ENCODE assay signal across 18 cellular contexts in the genomic region with DNA sequence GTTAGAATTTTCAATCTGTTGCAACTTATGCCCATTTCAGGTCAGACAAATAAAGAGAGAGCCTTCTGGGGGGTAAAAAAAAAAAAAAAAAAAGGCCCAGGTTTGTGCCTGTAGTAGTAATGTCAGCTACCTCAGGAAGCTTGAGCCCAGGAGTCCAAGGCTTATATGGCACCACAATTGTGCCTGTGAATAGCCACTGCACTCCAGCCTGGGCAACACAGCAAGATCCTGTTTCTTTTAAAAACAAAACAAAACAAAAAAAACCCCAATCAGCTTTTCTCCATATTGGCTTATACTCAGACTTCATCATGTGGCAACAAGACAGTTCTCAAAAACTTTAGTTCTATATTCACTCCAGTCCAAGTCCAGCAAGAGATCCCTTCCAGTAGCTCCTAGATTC. TPM values are rescaled to one million over a fixed set of nuclear protein-coding genes. Genes with fewer than 3 reads are reported as not detected.
A peak's percentile ranks its signal among the peaks of the same experiment; 100 is the strongest.
DNase-seq lines count a peak whose midpoint lies in the region; ATAC-seq and TF ChIP-seq lines count a peak whose summit lies in the region.
"Had no signal": no experiment of that assay in that cellular context is flagged by ENCODE, and none has a peak within 500 bp of the region (broad histone marks: within the 10 kb centered on the region; RNA-seq: fewer than 3 reads in every experiment).

No MANE protein-coding gene starts in this region.

- ATAC-seq in heart left ventricle (no peak), Right ventricle myocardium inferior (no peak), psoas muscle (no peak), upper lobe of right lung (no peak), GM19463 (IDR thresholded peaks at IDR 0.05; ENCODE audit: unreplicated experiment) (no peak)
- ATAC-seq: activated T-cell treated with anti-CD3 and anti-CD28 coated beads, Interleukin-2, amount 50 U/mL, for 4 hours; GM12878 had no signal

- no peak for DNase-seq in heart left ventricle
- no peak for DNase-seq in Right ventricle myocardium inferior (ENCODE audit: missing footprints)
- DNase-seq in psoas muscle = no peak
- no peak for DNase-seq in upper lobe of right lung
- DNase-seq in stimulated activated CD4-positive, alpha-beta T cell treated with anti-CD3 and anti-CD28 coated beads, Interleukin-2, amount 100 ng/mL, for 48 hours = no peak
- DNase-seq in inferior parietal cortex (ENCODE audit: extremely low spot score) = no peak
- DNase-seq: 8988T; activated CD4-positive, alpha-beta T cell treated with anti-CD3 and anti-CD28 coated beads, Interleukin-2, amount 50 U/mL, for 48 hours; activated T-cell treated with anti-CD3 and anti-CD28 coated beads, Interleukin-2, amount 50 U/mL, for 4 hours; central memory CD4-positive, alpha-beta T cell; immature natural killer cell; NCI-H187; NCI-H510A treated with DMSO at 0.1 percent for 48 hours; ovary; stimulated activated CD4-positive, alpha-beta T cell treated with anti-CD3 and anti-CD28 coated beads, Interleukin-12 subunit alpha, Interleukin-12 subunit beta, amount 100 ng/mL, for 4 hours had no signal

- H3K27me3 ChIP-seq in heart left ventricle = no peaks in the 10 kb centered on the region
- H3K27me3 ChIP-seq in esophagus (ENCODE audit: control insufficient read depth in 1 of 2, insufficient read depth in 2 of 2, low read length in 2 of 2) = no peaks in the 10 kb centered on the region
- H3K27me3 ChIP-seq in psoas muscle (ENCODE audit: insufficient read depth in 3 of 3, low read length in 2 of 3) = no peaks in the 10 kb centered on the region
- no peaks in the 10 kb centered on the region for H3K27me3 ChIP-seq in upper lobe of right lung
- H3K27me3 ChIP-seq: ovary had no signal

- intact Hi-C loops in heart left ventricle (cut with DNase I) = no loop called here
- intact Hi-C loops in Right ventricle myocardium inferior (cut with DNase I) = no loop called here
- intact Hi-C loops in psoas muscle (cut with DNase I) = no loop called here
- intact Hi-C loops in upper lobe of right lung (cut with DNase I) = no loop called here

- no peak overlapping the region for H3K4me3 ChIP-seq in heart left ventricle
- H3K4me3 ChIP-seq in esophagus (ENCODE audit: low read depth in 1 of 2, low read length in 2 of 2) = no peak overlapping the region
- no peak overlapping the region for H3K4me3 ChIP-seq in psoas muscle
- no peak overlapping the region for H3K4me3 ChIP-seq in upper lobe of right lung
- H3K4me3 ChIP-seq: GM12878, ovary had no signal

- H3K36me3 ChIP-seq in heart left ventricle = peaks cover 0 to 2% (median 0%) of the 10 kb centered on the region in 9 donors
- no peaks in the 10 kb centered on the region for H3K36me3 ChIP-seq in esophagus (ENCODE audit: control insufficient read depth in 2 of 2, insufficient read depth in 2 of 2, low read length in 1 of 2)
- H3K36me3 ChIP-seq in psoas muscle (ENCODE audit: insufficient read depth in 1 of 2, low read depth in 1 of 2) = no peaks in the 10 kb centered on the region
- H3K36me3 ChIP-seq in upper lobe of right lung = no peaks in the 10 kb centered on the region
- H3K36me3 ChIP-seq: ovary had no signal

- H3K9me3 ChIP-seq in heart left ventricle (no peaks in the 10 kb centered on the region), esophagus (ENCODE audit: control insufficient read depth in 2 of 2, insufficient read depth in 1 of 2, low read depth in 1 of 2, low read length in 1 of 2) (no peaks in the 10 kb centered on the region), psoas muscle (no peaks in the 10 kb centered on the region), upper lobe of right lung (no peaks in the 10 kb centered on the region)
- H3K9me3 ChIP-seq: ovary had no signal

- H3K4me1 ChIP-seq in heart left ventricle (peaks cover 0 to 49% (median 30%) of the 10 kb centered on the region in 12 donors), esophagus (ENCODE audit: control insufficient read depth in 2 of 2, insufficient read depth in 2 of 2, low read length in 1 of 2) (peaks cover 0 to 3% of the 10 kb centered on the region in 2 donors), psoas muscle (peaks cover 54% of the 10 kb centered on the region), upper lobe of right lung (peaks cover 19% of the 10 kb centered on the region)

- no peak for TF ChIP-seq POLR2A in heart left ventricle (IDR thresholded peaks at IDR 0.05)

- H3K27ac ChIP-seq in heart left ventricle (peak overlapping the region in 10 of 12 donors; percentile 3 to 75 (median 56)), esophagus (ENCODE audit: low read depth in 2 of 2, low read length in 1 of 2) (peak overlapping the region; percentile 87 to 88), psoas muscle (peak overlapping the region; percentile 56), upper lobe of right lung (peak overlapping the region; percentile 33)

- no peak for TF ChIP-seq CTCF in heart left ventricle (IDR thresholded peaks at IDR 0.05)
- no peak for TF ChIP-seq CTCF in psoas muscle (IDR thresholded peaks at IDR 0.05)
- no peak for TF ChIP-seq CTCF in upper lobe of right lung (IDR thresholded peaks at IDR 0.05)

RNA-seq across cellular contexts. Expression of a gene that starts 8.4 kb away (rescaled TPM):
- total RNA-seq in heart left ventricle (100 to 1,000 TPM in 7 of 9 donors, 10 to 100 TPM in 2; 85.5 to 161 (median 114) TPM), Right ventricle myocardium inferior (146 TPM), psoas muscle (100 to 1,000 TPM; 124 to 163 (median 138) TPM), upper lobe of right lung (50.3 TPM)
- polyA plus RNA-seq in heart left ventricle (10 to 100 TPM; 67.7 to 94.4 TPM), esophagus (10 to 100 TPM; 43.3 to 59.3 TPM), psoas muscle (100 to 1,000 TPM in 1 of 3 donors, 10 to 100 TPM in 2; 35.7 to 135 (median 75.1) TPM)

Comparison
In these comparisons a context has a peak if more than half of its experiments do, and no peak if none do; other contexts are left out.
1. H3K27ac ChIP-seq: peak in every context shown above with its lines; median percentile 88 in esophagus; 56 in heart left ventricle; 56 in psoas muscle; 33 in upper lobe of right lung.